Comparison of ENCODE assay signal across 8 cellular contexts in genomic region chr17:10730956-10731879, GRCh38. TPM values are rescaled to one million over a fixed set of nuclear protein-coding genes. Genes with fewer than 3 reads are reported as not detected.
A peak's percentile ranks its signal among the peaks of the same experiment; 100 is the strongest.
DNase-seq lines count a peak whose midpoint lies in the region; ATAC-seq and TF ChIP-seq lines count a peak whose summit lies in the region.

No MANE protein-coding gene starts in this region.

- no peak for TF ChIP-seq POLR2A in prostate gland (IDR thresholded peaks at IDR 0.05)

- intact Hi-C loops in Calu3 (cut with micrococcal nuclease; ENCODE audit: unreplicated experiment) (no loop called here), prostate gland (cut with DNase I) (loop anchor here (2.0 to 10.0 kb wide), 2 partner anchors 32 to 1264 kb away; partner anchors contain the start of gene ZNF18)

- no peak for TF ChIP-seq CTCF in Calu3 (IDR thresholded peaks at IDR 0.05; ENCODE audit: unreplicated experiment)
- TF ChIP-seq CTCF in fibroblast of villous mesenchyme (IDR thresholded peaks at IDR 0.05; ENCODE audit: insufficient read depth, low read depth, low read length), result no peak
- TF ChIP-seq CTCF in prostate gland (IDR thresholded peaks at IDR 0.05), result no peak
- TF ChIP-seq CTCF in omental fat pad (IDR thresholded peaks at IDR 0.05), result no peak

- H3K4me3 Mint-ChIP-seq in Calu3 (ENCODE audit: low read depth, unreplicated experiment), result peak overlapping the region; percentile 66

- H3K36me3 ChIP-seq in SJSA1 (peaks cover 5% of the 10 kb centered on the region), prostate gland (no peaks in the 10 kb centered on the region)

- no peak for ATAC-seq in GM21825 (IDR thresholded peaks at IDR 0.05; ENCODE audit: unreplicated experiment)
- no peak for ATAC-seq in omental fat pad (ENCODE audit: low FRiP score)

- H3K4me1 ChIP-seq in SJSA1 (replicated peaks) (peaks cover 4% of the 10 kb centered on the region; the same call in 1 of the 2 replicates), prostate gland (replicated peaks) (peaks cover 3% of the 10 kb centered on the region)

- peaks cover 14% of the 10 kb centered on the region for H3K4me1 Mint-ChIP-seq in Calu3 (ENCODE audit: low read depth, unreplicated experiment)

- 58% methylated on average over 19 of the region's 19 CpGs for WGBS in prostate gland

- H3K9me3 Mint-ChIP-seq in Calu3 (ENCODE audit: low read depth, unreplicated experiment), result no peaks in the 10 kb centered on the region

- BruUV-seq in Calu3 (replicated peaks; lab: Mats Ljungman, UMichigan), result no TSS peak

- peak overlapping the region; percentile 91 for H3K27ac ChIP-seq in SJSA1
- H3K27ac ChIP-seq in prostate gland, result peak overlapping the region; percentile 96 to 97

- DNase-seq in Calu3 (no peak), SJSA1 (ENCODE audit: low read depth in 1 of 2, low spot score in 2 of 2) (no peak), fibroblast of villous mesenchyme (ENCODE audit: low read depth) (no peak), prostate gland (ENCODE audit: low spot score) (no peak), NCI-H82 (lab: John Stamatoyannopoulos, UW) (no peak), omental fat pad (ENCODE audit: low spot score) (no peak), HuH-7.5 (ENCODE audit: low spot score) (no peak)

- H3K4me3 ChIP-seq in SJSA1, result no peak overlapping the region
- peak overlapping the region; percentile 68 for H3K4me3 ChIP-seq in fibroblast of villous mesenchyme (ENCODE audit: low read depth, low read length)
- H3K4me3 ChIP-seq in prostate gland, result no peak overlapping the region

- no peak overlapping the region for H3K27ac Mint-ChIP-seq in Calu3 (ENCODE audit: unreplicated experiment)

- H3K27me3 Mint-ChIP-seq in Calu3 (ENCODE audit: unreplicated experiment), result peaks cover 51% of the 10 kb centered on the region

- CTCF ChIA-PET in Calu3 (lab: Charles Lee), result no interaction called here

- no peaks in the 10 kb centered on the region for H3K27me3 ChIP-seq in SJSA1 (replicated peaks)
- no peaks in the 10 kb centered on the region for H3K27me3 ChIP-seq in prostate gland (replicated peaks; ENCODE audit: insufficient read depth)

- H3K9me3 ChIP-seq in SJSA1 (replicated peaks) (no peaks in the 10 kb centered on the region), prostate gland (no peaks in the 10 kb centered on the region)

- H3K36me3 Mint-ChIP-seq in Calu3 (ENCODE audit: insufficient read depth, unreplicated experiment), result peaks cover 5% of the 10 kb centered on the region

RNA-seq across cellular contexts. Expression of gene TMEM220, which starts 1.4 kb away (rescaled TPM):
- not detected in 2 replicates for total RNA-seq in Calu3 (2022)
- total RNA-seq in SJSA1 (2014; rRNA removed; shearing (Covaris generic)), result 1.4 and 2.8 TPM in 2 replicates
- total RNA-seq in fibroblast of villous mesenchyme, result 2.6 and 3.5 TPM in 2 replicates
- total RNA-seq in prostate gland, result 10 to 100 TPM; 18.4 to 30.1 TPM
- 10 to 100 TPM in 3 of 4 donors, 1 to 10 TPM in 1; 7.8 to 17.4 (median 13.4) TPM for total RNA-seq in omental fat pad

RNA-seq across cellular contexts. Expression of gene ADPRM, which starts 33.8 kb away (rescaled TPM):
- total RNA-seq in Calu3 (2022) (3.2 and 4.2 TPM in 2 replicates), fibroblast of villous mesenchyme (7.7 and 10.8 TPM in 2 replicates), prostate gland (10 to 100 TPM in 1 of 2 donors, 1 to 10 TPM in 1; 9.7 to 23.1 TPM), omental fat pad (10 to 100 TPM in 1 of 4 donors, 1 to 10 TPM in 3; 7.7 to 12.5 (median 9.7) TPM)
- 6.1 and 9.5 TPM in 2 replicates for total RNA-seq in SJSA1 (2014; rRNA removed; shearing (Covaris generic))

RNA-seq across cellular contexts. Expression of gene SCO1, which starts 33.9 kb away (rescaled TPM):
- 27.4 and 29.4 TPM in 2 replicates for total RNA-seq in Calu3 (2022)
- 23.5 and 27.1 TPM in 2 replicates for total RNA-seq in SJSA1 (2014; rRNA removed; shearing (Covaris generic))
- 17.3 and 38.3 TPM in 2 replicates for total RNA-seq in fibroblast of villous mesenchyme
- 10 to 100 TPM; 21.7 to 38.3 TPM for total RNA-seq in prostate gland
- 10 to 100 TPM; 18.0 to 35.4 (median 24.2) TPM for total RNA-seq in omental fat pad
